In genomic region chr18:12290086-12290485, GRCh38 we compare ENCODE assay signal across 2 cellular contexts.
TF ChIP-seq lines count a peak whose summit lies in the region.

No MANE protein-coding gene starts in this region.

TF ChIP-seq in HepG2, 621 proteins besides CTCF, POLR2A, EP300 and RAD21:
- TF ChIP-seq PITX1 (CRISPR knock-in tag; IDR thresholded peaks at IDR 0.05): no peak
- TF ChIP-seq ZFP82 (CRISPR knock-in tag; IDR thresholded peaks at IDR 0.05; ENCODE audit: borderline replicate concordance): no peak
- no peak for TF ChIP-seq ELK4 (CRISPR knock-in tag; IDR thresholded peaks at IDR 0.05; ENCODE audit: borderline replicate concordance)
- TF ChIP-seq LBX2 (CRISPR knock-in tag; IDR thresholded peaks at IDR 0.05; ENCODE audit: borderline replicate concordance): no peak
- 0 out of 2 replicates have a peak, but pooled peaks have one; percentile 26 for TF ChIP-seq HNRNPL (IDR thresholded peaks at IDR 0.05; ENCODE audit: low read depth, low read length)

TF ChIP-seq in H1, 55 proteins besides CTCF, POLR2A, EP300 and RAD21:
- no peak for TF ChIP-seq TBP (IDR thresholded peaks at IDR 0.05; ENCODE audit: low read depth, low read length)
- TF ChIP-seq RFX5 (IDR thresholded peaks at IDR 0.05; ENCODE audit: borderline replicate concordance, low read depth, low read length): no peak
- no peak for TF ChIP-seq SIN3A (conservative IDR thresholded peaks at IDR 0.05 in 1 of 2, IDR thresholded peaks at IDR 0.05 in 1 of 2; ENCODE audit: low read depth in 1 of 2, low read length in 2 of 2)
- TF ChIP-seq CHD7 (IDR thresholded peaks at IDR 0.05; ENCODE audit: insufficient replicate concordance, low read length): no peak
- TF ChIP-seq KDM4A (IDR thresholded peaks at IDR 0.05; ENCODE audit: low read depth, low read length, severe bottlenecking): no peak
- no peak for TF ChIP-seq MAX (IDR thresholded peaks at IDR 0.05)
- TF ChIP-seq TAF7 (optimal IDR thresholded peaks at IDR 0.05; ENCODE audit: borderline replicate concordance, low read depth, low read length): no peak
- TF ChIP-seq HDAC2 (IDR thresholded peaks at IDR 0.05; ENCODE audit: borderline replicate concordance in 1 of 2, low read depth in 2 of 2, low read length in 2 of 2): no peak
- TF ChIP-seq SIRT6 (IDR thresholded peaks at IDR 0.05; ENCODE audit: low read length): no peak
- no peak for TF ChIP-seq ATF2 (IDR thresholded peaks at IDR 0.05; ENCODE audit: low read length)
- no peak for TF ChIP-seq RNF2 (IDR thresholded peaks at IDR 0.05; ENCODE audit: borderline replicate concordance, low read depth, low read length, missing control alignments, poor library complexity, severe bottlenecking)
- no peak for TF ChIP-seq GABPA (IDR thresholded peaks at IDR 0.05; ENCODE audit: borderline replicate concordance, insufficient read depth, low read length)
- no peak for TF ChIP-seq ATF3 (IDR thresholded peaks at IDR 0.05; ENCODE audit: insufficient read depth, low read depth, low read length)
- TF ChIP-seq SP4 (IDR thresholded peaks at IDR 0.05; ENCODE audit: low read length): no peak
TF ChIP-seq in H1: peak in this region for 0.
